ENCODE assay signal across 13 cellular contexts in genomic region chr16:21674456-21674855, GRCh38. TPM values are rescaled to one million over a fixed set of nuclear protein-coding genes. Genes with fewer than 3 reads are reported as not detected.
DNase-seq lines count a peak whose midpoint lies in the region; TF ChIP-seq lines count a peak whose summit lies in the region.
"Not testable (repeated sequence)": the region's sequence is repeated elsewhere in the genome, so short reads cannot be mapped to it uniquely, and the experiment has no call there.
"Had no signal": no experiment of that assay in that cellular context is flagged by ENCODE, and none has a peak within 500 bp of the region (broad histone marks: within the 10 kb centered on the region; RNA-seq: fewer than 3 reads in every experiment).

No MANE protein-coding gene starts in this region.

- H3K27ac Mint-ChIP-seq in MCF 10A (ENCODE audit: low read depth, unreplicated experiment), result not testable (repeated sequence)

- H3K4me3 Mint-ChIP-seq in MCF 10A (ENCODE audit: unreplicated experiment), result not testable (repeated sequence)

- not testable (repeated sequence) for TF ChIP-seq CTCF in MCF 10A (IDR thresholded peaks at IDR 0.05; ENCODE audit: unreplicated experiment)

- intact Hi-C loops in MCF 10A (cut with micrococcal nuclease), result not testable (repeated sequence)

- not testable (repeated sequence) for H3K9me3 Mint-ChIP-seq in MCF 10A (ENCODE audit: unreplicated experiment)

- H3K4me3 ChIP-seq in MG63, result not testable (repeated sequence)

- H3K9me3 ChIP-seq in MG63, result not testable (repeated sequence)

- H3K27me3 Mint-ChIP-seq in MCF 10A (ENCODE audit: insufficient read depth, unreplicated experiment), result peaks cover 46% of the 10 kb centered on the region

- CTCF ChIA-PET in MCF 10A (lab: Yijun Ruan, JAX), result interaction anchor here (0.6 to 5.0 kb wide), 3 partner anchors 17 to 1197 kb away, joined by 4 to 27 read pairs (median 5); no protein-coding TSS in a partner anchor

- BruUV-seq in MCF 10A (replicated peaks; lab: Mats Ljungman, UMichigan), result not testable (repeated sequence)

- POLR2A ChIA-PET in MCF 10A (lab: Yijun Ruan, JAX), result interaction anchor here (0.6 kb wide), 1 partner anchor 19 kb away, joined by 3 read pairs; no protein-coding TSS in a partner anchor

- H3K36me3 Mint-ChIP-seq in MCF 10A (ENCODE audit: insufficient read depth, unreplicated experiment), result not testable (repeated sequence)

- peak; percentile 51 for DNase-seq in Daoy (ENCODE audit: low read depth)
- peak; percentile 72 for DNase-seq in HT1080 (ENCODE audit: low read depth)
- DNase-seq in MG63, result peak; percentile 41
- peak; percentile 45 for DNase-seq in RPMI7951 (ENCODE audit: low read depth)
- DNase-seq in MCF 10A (ENCODE audit: unreplicated experiment), result peak; percentile 5
- DNase-seq in kidney tubule cell (ENCODE audit: low spot score), result peak; percentile 15

- H3K4me1 Mint-ChIP-seq in MCF 10A (ENCODE audit: insufficient read depth, unreplicated experiment), result not testable (repeated sequence)

- H3K27me3 ChIP-seq in MG63, result peaks cover 15% of the 10 kb centered on the region; the same call in 1 of the 2 replicates

- not testable (repeated sequence) for H3K36me3 ChIP-seq in MG63

RNA-seq across cellular contexts. Expression of gene OTOA, which starts 10.7 kb away (rescaled TPM):
- not detected in 2 replicates for total RNA-seq in Daoy (2014; rRNA removed; shearing (Covaris generic))
- total RNA-seq in HT1080 (2014; rRNA removed; shearing (Covaris generic)), result 0.07 and 0.11 TPM in 2 replicates
- 0.09 TPM in 1 of 2 replicates, not detected in the other for polyA plus RNA-seq in HT1080 (2015; cell fraction: cytosol; rRNA removed)
- 0.07 and 0.10 TPM in 2 replicates for polyA plus RNA-seq in HT1080 (2015; cell fraction: nucleus; rRNA removed)
- total RNA-seq in MG63 (2014; rRNA removed; shearing (Covaris generic); ENCODE audit: low replicate concordance), result not detected in 2 replicates
- not detected in 2 replicates for total RNA-seq in RPMI7951 (2014; rRNA removed; shearing (Covaris generic))
- total RNA-seq in MCF 10A (2022), result 0.12 and 0.17 TPM in 2 replicates
- total RNA-seq: GM23248 had no signal
- polyA plus RNA-seq: CD4-positive, alpha-beta memory T cell; GM23248 had no signal

RNA-seq across cellular contexts. Expression of gene IGSF6, which starts 22.0 kb away (rescaled TPM):
- not detected in 2 replicates for total RNA-seq in Daoy (2014; rRNA removed; shearing (Covaris generic))
- not detected in 2 replicates for total RNA-seq in HT1080 (2014; rRNA removed; shearing (Covaris generic))
- not detected in 2 replicates for polyA plus RNA-seq in HT1080 (2015; cell fraction: cytosol; rRNA removed)
- polyA plus RNA-seq in HT1080 (2015; cell fraction: nucleus; rRNA removed), result not detected in 2 replicates
- total RNA-seq in MG63 (2014; rRNA removed; shearing (Covaris generic); ENCODE audit: low replicate concordance), result not detected in 2 replicates
- total RNA-seq in RPMI7951 (2014; rRNA removed; shearing (Covaris generic)), result not detected in 2 replicates
- not detected in 2 replicates for total RNA-seq in MCF 10A (2022)
- total RNA-seq: A673, Calu3, GM23248, H1, H9 had no signal
- polyA plus RNA-seq: BJ, H1 had no signal

Comparison
In these comparisons a context has a peak if more than half of its experiments do, and no peak if none do; other contexts are left out.
1. DNase-seq: peak in every context shown above with its lines; median percentile 72 in HT1080; 51 in Daoy; 45 in RPMI7951; 41 in MG63; 15 in kidney tubule cell; 5 in MCF 10A.